Comparison of ENCODE assay signal across 7 cellular contexts in genomic region chr2:175167076-175167791, GRCh38. TPM values are rescaled to one million over a fixed set of nuclear protein-coding genes. Genes with fewer than 3 reads are reported as not detected.
A peak's percentile ranks its signal among the peaks of the same experiment; 100 is the strongest.
DNase-seq lines count a peak whose midpoint lies in the region; ATAC-seq and TF ChIP-seq lines count a peak whose summit lies in the region.

No MANE protein-coding gene starts in this region.

- peaks cover 29% of the 10 kb centered on the region for H3K36me3 Mint-ChIP-seq in activated CD4-positive, alpha-beta memory T cell treated with anti-CD3 and anti-CD28 coated beads, Interleukin-2, amount 10 ng/mL, durations not matched to agents 7 days and 5 days (ENCODE audit: low read depth)

- H3K4me3 Mint-ChIP-seq in activated CD4-positive, alpha-beta memory T cell treated with anti-CD3 and anti-CD28 coated beads, Interleukin-2, amount 10 ng/mL, durations not matched to agents 7 days and 5 days, result peak overlapping the region; percentile 100

- peaks cover 4% of the 10 kb centered on the region for H3K4me1 ChIP-seq in foreskin keratinocyte

- peak overlapping the region; percentile 96 for H3K4me3 ChIP-seq in NB4 (ENCODE audit: low read depth, low read length)

- H3K27me3 Mint-ChIP-seq in activated CD4-positive, alpha-beta memory T cell treated with anti-CD3 and anti-CD28 coated beads, Interleukin-2, amount 10 ng/mL, durations not matched to agents 7 days and 5 days, result no peaks in the 10 kb centered on the region

- H3K27ac ChIP-seq in foreskin keratinocyte, result peak overlapping the region; percentile 59

- POLR2A ChIA-PET in activated CD4-positive, alpha-beta memory T cell treated with anti-CD3 and anti-CD28 coated beads, Interleukin-2, amount 10 ng/mL, durations not matched to agents 7 days and 5 days (lab: Charles Lee), result interaction anchor here (0.8 to 2.2 kb wide), 7 partner anchors 11 to 47 kb away, joined by 3 to 6 read pairs (median 4); no protein-coding TSS in a partner anchor

- DNase-seq in ELR (ENCODE audit: low read depth) (peak; percentile 64), NB4 (ENCODE audit: low read depth) (no peak), foreskin keratinocyte (peak in 1 of 2 donors; percentile 27), occipital lobe (lab: John Stamatoyannopoulos, UW) (peak; percentile 65)
- DNase-seq in activated CD4-positive, alpha-beta memory T cell treated with anti-CD3 and anti-CD28 coated beads, Interleukin-2, amount 10 ng/mL, durations not matched to agents 7 days and 5 days, result no peak

- H3K4me1 Mint-ChIP-seq in activated CD4-positive, alpha-beta memory T cell treated with anti-CD3 and anti-CD28 coated beads, Interleukin-2, amount 10 ng/mL, durations not matched to agents 7 days and 5 days, result peaks cover 61% of the 10 kb centered on the region

- TF ChIP-seq CTCF in NB4 (IDR thresholded peaks at IDR 0.05; ENCODE audit: low read depth, low read length) (no peak), foreskin keratinocyte (conservative IDR thresholded peaks at IDR 0.05) (no peak)

- ATAC-seq in GM21717 (IDR thresholded peaks at IDR 0.05; ENCODE audit: unreplicated experiment), result peak; percentile 3
- no peak for ATAC-seq in foreskin keratinocyte
- ATAC-seq in HG02763 (IDR thresholded peaks at IDR 0.05; ENCODE audit: unreplicated experiment), result no peak

- H3K9me3 Mint-ChIP-seq in activated CD4-positive, alpha-beta memory T cell treated with anti-CD3 and anti-CD28 coated beads, Interleukin-2, amount 10 ng/mL, durations not matched to agents 7 days and 5 days, result no peaks in the 10 kb centered on the region

- CTCF ChIA-PET in activated CD4-positive, alpha-beta memory T cell treated with anti-CD3 and anti-CD28 coated beads, Interleukin-2, amount 10 ng/mL, durations not matched to agents 7 days and 5 days (lab: Charles Lee), result no interaction called here

- H3K27ac Mint-ChIP-seq in activated CD4-positive, alpha-beta memory T cell treated with anti-CD3 and anti-CD28 coated beads, Interleukin-2, amount 10 ng/mL, durations not matched to agents 7 days and 5 days, result peak overlapping the region; percentile 97

- H3K27me3 ChIP-seq in foreskin keratinocyte, result no peaks in the 10 kb centered on the region

- no peak for TF ChIP-seq POLR2A in NB4 (IDR thresholded peaks at IDR 0.05; ENCODE audit: extremely low read depth, insufficient read length)

RNA-seq across cellular contexts. Expression of gene ATF2, which starts 0.8 kb away (rescaled TPM):
- total RNA-seq in activated CD4-positive, alpha-beta memory T cell treated with anti-CD3 and anti-CD28 coated beads, Interleukin-2, amount 10 ng/mL, durations not matched to agents 7 days and 5 days, result 10 to 100 TPM; 61.4 to 63.6 TPM
- total RNA-seq in foreskin keratinocyte (34.7 and 37.5 TPM in 2 replicates), occipital lobe (158 TPM)
- polyA plus RNA-seq in foreskin keratinocyte, result 8.6 and 9.6 TPM in 2 replicates

RNA-seq across cellular contexts. Expression of gene ATP5MC3, which starts 14.3 kb away (rescaled TPM):
- total RNA-seq in activated CD4-positive, alpha-beta memory T cell treated with anti-CD3 and anti-CD28 coated beads, Interleukin-2, amount 10 ng/mL, durations not matched to agents 7 days and 5 days, result 100 to 1,000 TPM; 200 to 210 TPM
- total RNA-seq in foreskin keratinocyte (312 and 367 TPM in 2 replicates), occipital lobe (55.1 TPM)
- 489 and 557 TPM in 2 replicates for polyA plus RNA-seq in foreskin keratinocyte

Comparison
In these comparisons a context has a peak if more than half of its experiments do, and no peak if none do; other contexts are left out.
1. DNase-seq: peak in ELR (single experiment) and occipital lobe (single experiment); none in NB4 (single experiment) and activated CD4-positive, alpha-beta memory T cell treated with anti-CD3 and anti-CD28 coated beads, Interleukin-2, amount 10 ng/mL, durations not matched to agents 7 days and 5 days (single experiment).